Comparison of ENCODE assay signal across 18 cellular contexts in the genomic region with DNA sequence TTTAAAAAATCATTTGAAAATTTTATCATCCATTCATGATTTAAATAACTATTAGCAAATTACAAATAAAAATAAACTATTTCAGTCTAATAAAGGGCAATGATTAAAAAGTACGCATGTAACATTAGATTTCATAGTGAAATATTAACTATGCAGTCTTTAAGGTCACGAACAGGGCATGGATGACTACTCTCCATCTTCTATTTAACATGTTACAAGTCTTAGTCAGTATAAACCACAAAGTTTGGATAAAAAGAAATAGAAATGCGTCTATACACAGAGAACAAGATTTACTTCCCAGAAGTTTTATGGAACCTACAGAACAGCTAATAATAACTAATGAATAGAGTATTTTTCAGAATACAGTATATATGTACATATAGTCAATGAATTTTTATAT.
DNase-seq lines count a peak whose midpoint lies in the region; ATAC-seq and FAIRE-seq lines count a peak whose summit lies in the region.
"Had no signal": no experiment of that assay in that cellular context is flagged by ENCODE, and none has a peak within 500 bp of the region (broad histone marks: within the 10 kb centered on the region; RNA-seq: fewer than 3 reads in every experiment).

No MANE protein-coding gene starts in this region.

- FAIRE-seq in RCC 7860 (lab: Jason Lieb, UNC) = peak; percentile 99
- FAIRE-seq: D721Med, G401.6, H1, HepG2 had no signal

- no peaks in the 10 kb centered on the region for H3K36me3 Mint-ChIP-seq in activated CD4-positive, alpha-beta T cell treated with anti-CD3 and anti-CD28 coated beads, Interleukin-2, amount 10 ng/mL, durations not matched to agents 24 days and 14 days (ENCODE audit: low read depth)
- H3K36me3 Mint-ChIP-seq: IgD-negative memory B cell had no signal

- no peak overlapping the region for H3K4me3 Mint-ChIP-seq in activated CD4-positive, alpha-beta T cell treated with anti-CD3 and anti-CD28 coated beads, Interleukin-2, amount 10 ng/mL, durations not matched to agents 24 days and 14 days
- H3K4me3 Mint-ChIP-seq: CD4-positive, alpha-beta T cell; H9; IgD-negative memory B cell had no signal

- intact Hi-C loops in activated CD4-positive, alpha-beta T cell treated with anti-CD3 and anti-CD28 coated beads, Interleukin-2, amount 10 ng/mL, durations not matched to agents 24 days and 14 days (cut with micrococcal nuclease) = no loop called here

- H3K9me3 Mint-ChIP-seq in activated CD4-positive, alpha-beta T cell treated with anti-CD3 and anti-CD28 coated beads, Interleukin-2, amount 10 ng/mL, durations not matched to agents 24 days and 14 days = no peaks in the 10 kb centered on the region

- H3K4me1 Mint-ChIP-seq in activated CD4-positive, alpha-beta T cell treated with anti-CD3 and anti-CD28 coated beads, Interleukin-2, amount 10 ng/mL, durations not matched to agents 24 days and 14 days = no peaks in the 10 kb centered on the region
- H3K4me1 Mint-ChIP-seq: H9, IgD-negative memory B cell had no signal

- ATAC-seq in GM19328 (IDR thresholded peaks at IDR 0.05; ENCODE audit: unreplicated experiment) = no peak
- ATAC-seq: HepG2 had no signal

- H3K27ac Mint-ChIP-seq in activated CD4-positive, alpha-beta T cell treated with anti-CD3 and anti-CD28 coated beads, Interleukin-2, amount 10 ng/mL, durations not matched to agents 24 days and 14 days = no peak overlapping the region
- H3K27ac Mint-ChIP-seq: CD4-positive, alpha-beta T cell; H9; IgD-negative memory B cell had no signal

- H3K27me3 Mint-ChIP-seq in activated CD4-positive, alpha-beta T cell treated with anti-CD3 and anti-CD28 coated beads, Interleukin-2, amount 10 ng/mL, durations not matched to agents 24 days and 14 days = no peaks in the 10 kb centered on the region
- H3K27me3 Mint-ChIP-seq: CD4-positive, alpha-beta T cell; IgD-negative memory B cell had no signal

- DNase-seq in HT1080 (ENCODE audit: low read depth) (peak; percentile 11), RCC 7860 (ENCODE audit: low spot score) (peak; percentile 82), glomerular visceral epithelial cell (ENCODE audit: extremely low spot score) (peak; percentile 64), kidney tubule cell (ENCODE audit: low spot score) (peak; percentile 39), GOT3 (lab: John Stamatoyannopoulos, UW) (no peak)
- DNase-seq in activated CD4-positive, alpha-beta T cell treated with anti-CD3 and anti-CD28 coated beads, Interleukin-2, amount 10 ng/mL, durations not matched to agents 24 days and 14 days = no peak
- DNase-seq in activated naive CD4-positive, alpha-beta T cell (lab: John Stamatoyannopoulos, UW) = no peak
- DNase-seq: AML-193; Caco-2; CD4-positive, alpha-beta T cell; H9; KBM-7 had no signal

Comparison
In these comparisons a context has a peak if more than half of its experiments do, and no peak if none do; other contexts are left out.
1. DNase-seq: peak in HT1080 (single experiment), RCC 7860 (single experiment), glomerular visceral epithelial cell (single experiment) and kidney tubule cell (single experiment); none in activated CD4-positive, alpha-beta T cell treated with anti-CD3 and anti-CD28 coated beads, Interleukin-2, amount 10 ng/mL, durations not matched to agents 24 days and 14 days (single experiment), activated naive CD4-positive, alpha-beta T cell (0 of 4) and GOT3 (single experiment).